In the genomic region with DNA sequence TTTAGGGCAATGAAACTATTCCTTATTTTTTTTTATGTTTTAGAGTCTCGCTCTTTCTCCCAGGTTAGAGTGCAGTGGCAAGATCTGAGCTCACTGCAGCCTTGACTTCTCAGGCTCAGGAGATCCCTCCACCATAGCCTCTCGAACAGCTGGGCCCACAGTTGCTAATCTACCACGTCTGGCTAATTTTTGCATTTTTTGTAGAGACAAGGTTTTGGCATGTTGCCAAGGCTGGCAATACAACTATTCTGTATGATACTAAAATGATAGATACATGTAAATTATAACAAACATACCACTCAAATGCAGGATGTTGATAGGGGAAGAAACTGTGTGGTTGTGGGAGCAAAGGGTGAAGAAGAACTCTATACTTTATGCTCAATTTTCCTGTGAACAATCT, we compare ENCODE assay signal across 21 cellular contexts.
DNase-seq lines count a peak whose midpoint lies in the region; ATAC-seq and TF ChIP-seq lines count a peak whose summit lies in the region.
"Had no signal": no experiment of that assay in that cellular context is flagged by ENCODE, and none has a peak within 500 bp of the region (broad histone marks: within the 10 kb centered on the region; RNA-seq: fewer than 3 reads in every experiment).

No MANE protein-coding gene starts in this region.

- H3K27me3 ChIP-seq in KMS-11 (ENCODE audit: insufficient read depth, low read depth), result no peaks in the 10 kb centered on the region
- no peaks in the 10 kb centered on the region for H3K27me3 ChIP-seq in SJCRH30
- H3K27me3 ChIP-seq: BLaER1 had no signal

- TF ChIP-seq POLR2A in erythroblast (IDR thresholded peaks at IDR 0.05; ENCODE audit: low read length), result no peak

- H2AFZ ChIP-seq in KMS-11 (ENCODE audit: low read depth), result no peak overlapping the region

- no peak for TF ChIP-seq CTCF in KMS-11 (conservative IDR thresholded peaks at IDR 0.05; ENCODE audit: low read depth, low read length)

- H3K9ac ChIP-seq in KMS-11, result no peak overlapping the region
- H3K9ac ChIP-seq: BLaER1 had no signal

- H3K27ac ChIP-seq in KMS-11, result no peak overlapping the region
- peak overlapping the region; percentile 13 for H3K27ac ChIP-seq in SJCRH30
- H3K27ac ChIP-seq: BLaER1, RWPE1 had no signal

- H3K4me3 ChIP-seq in KMS-11 (IDR thresholded peaks at IDR 0.05; ENCODE audit: insufficient read depth, low read depth, low read length) (no peak overlapping the region), SJCRH30 (no peak overlapping the region)
- H3K4me3 ChIP-seq: BLaER1 had no signal

- no peak for ATAC-seq in GM21529 (IDR thresholded peaks at IDR 0.05; ENCODE audit: unreplicated experiment)
- ATAC-seq: PC-3, T-helper 17 cell had no signal

- H3K4me1 ChIP-seq in KMS-11 (ENCODE audit: low read depth, poor library complexity, severe bottlenecking), result peaks cover 50% of the 10 kb centered on the region
- peaks cover 17% of the 10 kb centered on the region for H3K4me1 ChIP-seq in SJCRH30
- H3K4me1 ChIP-seq: BLaER1 had no signal

- peak overlapping the region; percentile 67 for H3K4me2 ChIP-seq in KMS-11
- H3K4me2 ChIP-seq: BLaER1 had no signal

- no peaks in the 10 kb centered on the region for H3K36me3 ChIP-seq in KMS-11 (ENCODE audit: insufficient read depth)
- H3K36me3 ChIP-seq in SJCRH30, result no peaks in the 10 kb centered on the region
- H3K36me3 ChIP-seq: BLaER1 had no signal

- DNase-seq in NCI-H524 (lab: John Stamatoyannopoulos, UW), result peak; percentile 20 to 55
- DNase-seq in NCI-H524 treated with DMSO at 0.1 percent for 48 hours (lab: John Stamatoyannopoulos, UW), result no peak
- DNase-seq in SJCRH30, result peak; percentile 64 to 78
- DNase-seq in erythroblast (lab: John Stamatoyannopoulos, UW), result peak; percentile 48 to 71
- DNase-seq in mucosa of gallbladder (ENCODE audit: low spot score), result no peak
- DNase-seq in SW480 (ENCODE audit: low spot score), result no peak
- DNase-seq: CD4-positive, alpha-beta memory T cell; HFFc6; KG1; NCI-H1048; NCI-H146; NCI-H2081 treated with DMSO at 0.1 percent for 48 hours; NCI-H446; NCI-H774; PC-3; SIG-M5; T-helper 17 cell had no signal

- H3K79me2 ChIP-seq in KMS-11 (ENCODE audit: insufficient read depth, low read depth), result no peaks in the 10 kb centered on the region

- H3K9me3 ChIP-seq in SJCRH30 (replicated peaks), result no peaks in the 10 kb centered on the region

- no peaks in the 10 kb centered on the region for H4K20me1 ChIP-seq in KMS-11 (ENCODE audit: insufficient read depth)
- H4K20me1 ChIP-seq: BLaER1 had no signal

Comparison
In these comparisons a context has a peak if more than half of its experiments do, and no peak if none do; other contexts are left out.
1. DNase-seq: peak in NCI-H524 (2 of 2), SJCRH30 (2 of 2) and erythroblast (2 of 2); none in NCI-H524 treated with DMSO at 0.1 percent for 48 hours (single experiment), mucosa of gallbladder (single experiment) and SW480 (single experiment).